ENCODE assay signal across 1 cellular context in genomic region chr20:53639128-53639527, GRCh38.
TF ChIP-seq lines count a peak whose summit lies in the region.

No MANE protein-coding gene starts in this region.

TF ChIP-seq in K562, 482 proteins besides CTCF, POLR2A, EP300 and RAD21:
- TF ChIP-seq ZBTB11 (CRISPR knock-in tag; IDR thresholded peaks at IDR 0.05) (peak in 1 of 3 experiments; percentile 93; a peak in 2 of 6 replicates), ZNF589 (CRISPR knock-in tag; IDR thresholded peaks at IDR 0.05; ENCODE audit: low read depth) (no peak)
